9 cellular contexts compared by ENCODE assay signal in genomic region chr5:175846332-175846731, GRCh38. TPM values are rescaled to one million over a fixed set of nuclear protein-coding genes. Genes with fewer than 3 reads are reported as not detected.
"Had no signal": no experiment of that assay in that cellular context is flagged by ENCODE, and none has a peak within 500 bp of the region (broad histone marks: within the 10 kb centered on the region; RNA-seq: fewer than 3 reads in every experiment).

No MANE protein-coding gene starts in this region.

- H3K9me3 Mint-ChIP-seq: IgD-negative memory B cell had no signal

- H3K27ac ChIP-seq: HL-60, KMS-11 had no signal

- H3K4me1 Mint-ChIP-seq: IgD-negative memory B cell had no signal

- H3K4me2 ChIP-seq: KMS-11 had no signal

- H3K27ac Mint-ChIP-seq: IgD-negative memory B cell had no signal

- DNase-seq: IMR-90, KBM-7, KG1 had no signal

- FAIRE-seq: HTR-8/SVneo had no signal

- H3K36me3 Mint-ChIP-seq: IgD-negative memory B cell had no signal

- H3K9ac ChIP-seq: KMS-11 had no signal

- H3K4me3 Mint-ChIP-seq: IgD-negative memory B cell had no signal

RNA-seq across cellular contexts. Expression of gene CPLX2, which starts 25.0 kb away (rescaled TPM):
- total RNA-seq: HT-29, HT1080, IMR-90 had no signal
- polyA plus RNA-seq: IgD-negative memory B cell, IMR-90 had no signal
